Comparison of ENCODE assay signal across 8 cellular contexts in genomic region chr6:1636971-1637871, GRCh38. TPM values are rescaled to one million over a fixed set of nuclear protein-coding genes. Genes with fewer than 3 reads are reported as not detected.
DNase-seq lines count a peak whose midpoint lies in the region; ATAC-seq and TF ChIP-seq lines count a peak whose summit lies in the region.

No MANE protein-coding gene starts in this region.

- H2AFZ ChIP-seq in SK-N-SH (ENCODE audit: low read depth): no peak overlapping the region

- intact Hi-C loops in upper lobe of right lung (cut with DNase I): no loop called here

- peaks cover 0 to 22% of the 10 kb centered on the region in 2 donors for H3K27me3 Mint-ChIP-seq in effector memory CD8-positive, alpha-beta T cell

- no peak for TF ChIP-seq CTCF in SK-N-SH (IDR thresholded peaks at IDR 0.05)
- TF ChIP-seq CTCF in upper lobe of right lung (IDR thresholded peaks at IDR 0.05): no peak

- H3K27ac ChIP-seq in SK-N-SH (ENCODE audit: low read depth in 2 of 2, low read length in 1 of 2) (no peak overlapping the region), upper lobe of right lung (no peak overlapping the region)

- H3K4me2 ChIP-seq in SK-N-SH: no peak overlapping the region

- H3K36me3 Mint-ChIP-seq in effector memory CD8-positive, alpha-beta T cell (ENCODE audit: insufficient read depth): peaks cover 6% of the 10 kb centered on the region

- H3K27me3 ChIP-seq in SK-N-SH (ENCODE audit: insufficient read depth): no peaks in the 10 kb centered on the region
- no peaks in the 10 kb centered on the region for H3K27me3 ChIP-seq in upper lobe of right lung

- DNase-seq in SK-N-SH: no peak
- DNase-seq in NCI-H774 (lab: John Stamatoyannopoulos, UW): peak; percentile 43
- peak; percentile 46 for DNase-seq in germinal center (ENCODE audit: low spot score)
- DNase-seq in upper lobe of right lung: no peak
- DNase-seq in NCI-H1694 treated with DMSO at 0.1 percent for 48 hours (lab: John Stamatoyannopoulos, UW): no peak
- DNase-seq in effector memory CD8-positive, alpha-beta T cell: no peak

- ATAC-seq in SK-N-SH treated with all-trans-retinoic acid at 6 μM for 48 hours (no peak), upper lobe of right lung (peak; percentile 45), GM18505 (IDR thresholded peaks at IDR 0.05; ENCODE audit: unreplicated experiment) (no peak)
- no peak for ATAC-seq in effector memory CD8-positive, alpha-beta T cell (replicated peaks)

- POLR2A ChIA-PET in SK-N-SH (lab: Yijun Ruan, JAX): no interaction called here

- TF ChIP-seq POLR2A in GM18505 (IDR thresholded peaks at IDR 0.05; ENCODE audit: borderline replicate concordance, extremely low read depth, insufficient read depth, insufficient read length): no peak

- no peaks in the 10 kb centered on the region for H3K9me2 ChIP-seq in SK-N-SH

- H3K27ac Mint-ChIP-seq in effector memory CD8-positive, alpha-beta T cell: no peak overlapping the region

- H3F3A ChIP-seq in SK-N-SH (replicated peaks; ENCODE audit: insufficient read depth): no peaks in the 10 kb centered on the region

- peaks cover 0 to 14% of the 10 kb centered on the region in 2 experiments; a peak in 1 of 4 replicates for H3K4me1 ChIP-seq in SK-N-SH (ENCODE audit: control insufficient read depth in 1 of 2, insufficient read depth in 2 of 2, low read depth in 1 of 2, low read length in 1 of 2)
- no peaks in the 10 kb centered on the region for H3K4me1 ChIP-seq in upper lobe of right lung

- no peaks in the 10 kb centered on the region for H3K9me3 Mint-ChIP-seq in effector memory CD8-positive, alpha-beta T cell

- peaks cover 0 to 1% of the 10 kb centered on the region in 2 donors for H3K4me1 Mint-ChIP-seq in effector memory CD8-positive, alpha-beta T cell (ENCODE audit: low read depth in 2 of 2)

- WGBS in SK-N-SH (ENCODE audit: low lambda C conversion rate): 100% methylated on average over 6 of the region's 20 CpGs

- H3K9me3 ChIP-seq in SK-N-SH (no peaks in the 10 kb centered on the region), upper lobe of right lung (no peaks in the 10 kb centered on the region)

- no peaks in the 10 kb centered on the region for H4K20me1 ChIP-seq in SK-N-SH (ENCODE audit: insufficient read depth)

- H3K4me3 ChIP-seq in SK-N-SH (ENCODE audit: low read depth in 2 of 2, low read length in 1 of 2) (no peak overlapping the region), upper lobe of right lung (no peak overlapping the region)

- no peak for TF ChIP-seq RAD21 in SK-N-SH (IDR thresholded peaks at IDR 0.05; ENCODE audit: low read length)

- no peaks in the 10 kb centered on the region for H3K79me2 ChIP-seq in SK-N-SH (ENCODE audit: insufficient read depth)

- TF ChIP-seq EP300 in SK-N-SH (IDR thresholded peaks at IDR 0.05; ENCODE audit: borderline replicate concordance in 1 of 2, low read depth in 1 of 2, low read length in 1 of 2): no peak

- no peak overlapping the region for H3K9ac ChIP-seq in SK-N-SH

- CTCF ChIA-PET in SK-N-SH (lab: Yijun Ruan, JAX): interaction anchor here (0.9 to 2.0 kb wide), 3 partner anchors 14 to 50 kb away, joined by 3 to 5 read pairs (median 3); no protein-coding TSS in a partner anchor

- H3K36me3 ChIP-seq in SK-N-SH (replicated peaks in 1 of 2; ENCODE audit: control insufficient read depth in 1 of 2, insufficient read depth in 2 of 2, low read length in 1 of 2) (no peaks in the 10 kb centered on the region), upper lobe of right lung (no peaks in the 10 kb centered on the region)

- H3K4me3 Mint-ChIP-seq in effector memory CD8-positive, alpha-beta T cell: no peak overlapping the region

TF ChIP-seq in SK-N-SH, 30 proteins besides CTCF, POLR2A, EP300 and RAD21:
- TF ChIP-seq TCF12 (IDR thresholded peaks at IDR 0.05) (peak; percentile 59; the same call in 1 of the 2 replicates), PBX3 (IDR thresholded peaks at IDR 0.05) (no peak)

TF ChIP-seq in SK-N-SH treated with all-trans-retinoic acid at 6 μM for 48 hours, 23 proteins besides CTCF, POLR2A, EP300 and RAD21 (continues in another document):
- TF ChIP-seq ARNTL (CRISPR knock-in tag; IDR thresholded peaks at IDR 0.05; ENCODE audit: borderline replicate concordance, low read depth) (no peak), PPARA (CRISPR knock-in tag; IDR thresholded peaks at IDR 0.05; ENCODE audit: borderline replicate concordance) (no peak), ZNF8 (CRISPR knock-in tag; IDR thresholded peaks at IDR 0.05) (no peak), CSDC2 (CRISPR knock-in tag; IDR thresholded peaks at IDR 0.05) (no peak), BACH2 (CRISPR knock-in tag; IDR thresholded peaks at IDR 0.05; ENCODE audit: borderline replicate concordance) (no peak), ZFP30 (CRISPR knock-in tag; IDR thresholded peaks at IDR 0.05) (no peak), RARB (CRISPR knock-in tag; IDR thresholded peaks at IDR 0.05) (no peak), CREB5 (CRISPR knock-in tag; IDR thresholded peaks at IDR 0.05; ENCODE audit: low read depth) (no peak), ZNF565 (CRISPR knock-in tag; conservative IDR thresholded peaks at IDR 0.05; ENCODE audit: low read depth) (no peak), TOX (CRISPR knock-in tag; IDR thresholded peaks at IDR 0.05; ENCODE audit: borderline replicate concordance) (no peak), CSRNP3 (CRISPR knock-in tag; IDR thresholded peaks at IDR 0.05) (no peak), ZFP3 (CRISPR knock-in tag; IDR thresholded peaks at IDR 0.05) (no peak), OSR1 (CRISPR knock-in tag; IDR thresholded peaks at IDR 0.05) (no peak), GLIS3 (CRISPR knock-in tag; IDR thresholded peaks at IDR 0.05) (no peak), ZC3H10 (CRISPR knock-in tag; IDR thresholded peaks at IDR 0.05) (no peak), ISL1 (CRISPR knock-in tag; IDR thresholded peaks at IDR 0.05) (no peak), TCF4 (CRISPR knock-in tag; IDR thresholded peaks at IDR 0.05; ENCODE audit: borderline replicate concordance) (no peak), ESRRG (CRISPR knock-in tag; IDR thresholded peaks at IDR 0.05) (no peak), TSHZ2 (CRISPR knock-in tag; IDR thresholded peaks at IDR 0.05) (no peak)

RNA-seq across cellular contexts. Expression of gene FOXC1, which starts 27.5 kb away (rescaled TPM):
- 3.6 and 4.3 TPM in 2 replicates for polyA plus RNA-seq in SK-N-SH (2012; rRNA removed)
- 4.3 TPM in 2 replicates for polyA plus RNA-seq in SK-N-SH (2012; cell fraction: cytosol; rRNA removed)
- polyA plus RNA-seq in SK-N-SH (2012; cell fraction: nucleus; rRNA removed): 5.0 and 5.6 TPM in 2 replicates
- total RNA-seq in upper lobe of right lung: 4.9 TPM

Comparison
In these comparisons a context has a peak if more than half of its experiments do, and no peak if none do; other contexts are left out.
1. DNase-seq: peak in NCI-H774 (single experiment) and germinal center (single experiment); none in SK-N-SH (single experiment), upper lobe of right lung (single experiment), NCI-H1694 treated with DMSO at 0.1 percent for 48 hours (single experiment) and effector memory CD8-positive, alpha-beta T cell (0 of 3).